In genomic region chr7:116953372-116953726, GRCh38 we compare ENCODE assay signal across 8 cellular contexts. TPM values are rescaled to one million over a fixed set of nuclear protein-coding genes. Genes with fewer than 3 reads are reported as not detected.
DNase-seq lines count a peak whose midpoint lies in the region; FAIRE-seq and TF ChIP-seq lines count a peak whose summit lies in the region.

Gene ST7, plus strand, starts transcription at chr7:116953501. Its CDS starts 40 bp downstream, at chr7:116953541.

- peak within 1 kb of the TSS; percentile 98 for H3K27ac ChIP-seq in skeletal muscle tissue (ENCODE audit: low read depth, low read length)

- H3K36me3 ChIP-seq in skeletal muscle tissue (ENCODE audit: control insufficient read depth in 3 of 3, insufficient read depth in 3 of 3, low read length in 3 of 3) = no peaks in the 10 kb centered on the region

- TF ChIP-seq CTCF in GM10248 (IDR thresholded peaks at IDR 0.05; ENCODE audit: control extremely low read depth, extremely low read depth, low read depth, missing control alignments) = no peak
- TF ChIP-seq CTCF in HFF-Myc (IDR thresholded peaks at IDR 0.05; ENCODE audit: low read depth, low read length, missing control alignments) = no peak
- no peak for TF ChIP-seq CTCF in brain (conservative IDR thresholded peaks at IDR 0.05)
- TF ChIP-seq CTCF in D721Med (IDR thresholded peaks at IDR 0.05; ENCODE audit: insufficient read depth, missing control alignments) = no peak

- CTCF ChIA-PET in GM10248 (lab: Yijun Ruan, JAX) = interaction anchor here (0.6 to 3.0 kb wide), 9 partner anchors 13 to 170 kb away, joined by 3 to 12 read pairs (median 6); no protein-coding TSS in a partner anchor

- H3K4me3 ChIP-seq in HFF-Myc (replicated peaks; ENCODE audit: low read depth, low read length) (peak within 1 kb of the TSS; percentile 65), skeletal muscle tissue (ENCODE audit: low read length in 3 of 3) (peak within 1 kb of the TSS; percentile 93 to 97 (median 95))

- H3K27me3 ChIP-seq in skeletal muscle tissue (ENCODE audit: control insufficient read depth in 3 of 3, insufficient read depth in 3 of 3, low read length in 3 of 3) = no peaks in the 10 kb centered on the region

- no peak for FAIRE-seq in D721Med (lab: Jason Lieb, UNC)

- no peaks in the 10 kb centered on the region for H3K36me3 Mint-ChIP-seq in brain

- H3K9me3 Mint-ChIP-seq in brain = no peaks in the 10 kb centered on the region

- peak within 1 kb of the TSS; percentile 94 to 98 (median 97) for H3K4me3 Mint-ChIP-seq in brain

- no peaks in the 10 kb centered on the region for H3K9me3 ChIP-seq in skeletal muscle tissue (ENCODE audit: control insufficient read depth in 3 of 3, low read length in 3 of 3)

- peak within 1 kb of the TSS; percentile 96 to 97 (median 97) for H3K9ac ChIP-seq in skeletal muscle tissue (ENCODE audit: low read depth in 1 of 3, low read length in 3 of 3)

- DNase-seq in GM10248 (ENCODE audit: extremely low spot score) (peak; percentile 66), HFF-Myc (ENCODE audit: extremely low read depth, low read depth) (no peak), NCI-H1092 treated with DMSO at 0.1 percent for 48 hours (lab: John Stamatoyannopoulos, UW) (peak; percentile 83), UCSD-AML1 (lab: John Stamatoyannopoulos, UW; ENCODE audit: unreplicated experiment) (peak; percentile 47), iPS-NIHi11 (ENCODE audit: low spot score) (peak; percentile 67), D721Med (ENCODE audit: insufficient read length, low spot score) (no peak)

- peak within 1 kb of the TSS; percentile 96 to 100 (median 99) for H3K27ac Mint-ChIP-seq in brain

- H3K27me3 Mint-ChIP-seq in brain = peaks cover 11% of the 10 kb centered on the region

- H3K4me1 Mint-ChIP-seq in brain = peaks cover 41% of the 10 kb centered on the region

- POLR2A ChIA-PET in GM10248 (lab: Yijun Ruan, JAX) = no interaction called here

- H3K4me1 ChIP-seq in skeletal muscle tissue (ENCODE audit: control insufficient read depth in 3 of 3, insufficient read depth in 3 of 3, low read length in 3 of 3) = peaks cover 18 to 27% (median 19%) of the 10 kb centered on the region in 3 donors

RNA-seq across cellular contexts. Expression of gene ST7, which starts in this region (rescaled TPM):
- 28.5 TPM for polyA plus RNA-seq in brain (ENCODE audit: insufficient read depth, low read depth, low replicate concordance)
- 23.0 TPM for total RNA-seq in skeletal muscle tissue

Comparison
In these comparisons a context has a peak if more than half of its experiments do, and no peak if none do; other contexts are left out.
1. DNase-seq: peak in GM10248 (single experiment), NCI-H1092 treated with DMSO at 0.1 percent for 48 hours (single experiment), UCSD-AML1 (single experiment) and iPS-NIHi11 (single experiment); none in HFF-Myc (single experiment) and D721Med (single experiment).